In genomic region chr11:47426062-47426956, GRCh38 we compare ENCODE assay signal across 8 cellular contexts. TPM values are rescaled to one million over a fixed set of nuclear protein-coding genes. Genes with fewer than 3 reads are reported as not detected.
DNase-seq lines count a peak whose midpoint lies in the region; ATAC-seq and TF ChIP-seq lines count a peak whose summit lies in the region.

Gene PSMC3 (minus strand): TSS chr11:47426439. CDS start chr11:47426279, 160 bp downstream.

- no peaks in the 10 kb centered on the region for H3K9me3 Mint-ChIP-seq in activated T-cell treated with anti-CD3 and anti-CD28 coated beads, Interleukin-2, amount 50 U/mL, for 24 hours

- in situ Hi-C loops in KBM-7 (cut with MboI; ENCODE audit: low pct_unique_long_range_greater_than_20kb, low sequenced_read_pairs), result no loop called here

- peaks cover 50% of the 10 kb centered on the region for H3K36me3 Mint-ChIP-seq in activated T-cell treated with anti-CD3 and anti-CD28 coated beads, Interleukin-2, amount 50 U/mL, for 24 hours (ENCODE audit: low read depth)

- no peaks in the 10 kb centered on the region for H3K27me3 ChIP-seq in mucosa of stomach (ENCODE audit: control insufficient read depth, insufficient read depth, low read length)

- H3K4me3 ChIP-seq in epithelial cell of proximal tubule (ENCODE audit: low read depth, low read length), result peak within 1 kb of the TSS; percentile 79
- peak within 1 kb of the TSS; percentile 48 for H3K4me3 ChIP-seq in mucosa of stomach (ENCODE audit: low read length)

- H3K4me1 ChIP-seq in mucosa of stomach (ENCODE audit: control insufficient read depth, insufficient read depth, low read length), result peaks cover 11% of the 10 kb centered on the region

- peak; percentile 92 for DNase-seq in DMS153 treated with DMSO at 0.1 percent for 48 hours (lab: John Stamatoyannopoulos, UW; ENCODE audit: unreplicated experiment)
- DNase-seq in KBM-7, result peak; percentile 98
- DNase-seq in activated T-cell treated with anti-CD3 and anti-CD28 coated beads, Interleukin-2, amount 50 U/mL, for 24 hours, result peak; percentile 100
- peak; percentile 82 for DNase-seq in epithelial cell of proximal tubule (ENCODE audit: low read depth)
- DNase-seq in stimulated activated CD8-positive, alpha-beta memory T cell treated with anti-CD3 and anti-CD28 coated beads, Interleukin-7, amount 100 ng/mL, for 1 hour (ENCODE audit: low read depth in 2 of 2), result peak; percentile 95 to 98

- peaks cover 30% of the 10 kb centered on the region for H3K4me1 Mint-ChIP-seq in activated T-cell treated with anti-CD3 and anti-CD28 coated beads, Interleukin-2, amount 50 U/mL, for 24 hours (ENCODE audit: low read depth)

- H3K27me3 Mint-ChIP-seq in activated T-cell treated with anti-CD3 and anti-CD28 coated beads, Interleukin-2, amount 50 U/mL, for 24 hours, result no peaks in the 10 kb centered on the region

- peak within 1 kb of the TSS; percentile 100 for H3K27ac Mint-ChIP-seq in activated T-cell treated with anti-CD3 and anti-CD28 coated beads, Interleukin-2, amount 50 U/mL, for 24 hours

- H3K9me3 ChIP-seq in mucosa of stomach (ENCODE audit: control insufficient read depth, low read length), result no peaks in the 10 kb centered on the region

- no peak for TF ChIP-seq CTCF in epithelial cell of proximal tubule (conservative IDR thresholded peaks at IDR 0.05; ENCODE audit: low read depth, low read length)

- H3K9ac ChIP-seq in mucosa of stomach (ENCODE audit: low read length), result peak within 1 kb of the TSS; percentile 76

- ATAC-seq in GM21717 (IDR thresholded peaks at IDR 0.05; ENCODE audit: unreplicated experiment), result peak; percentile 90

- H3K4me3 Mint-ChIP-seq in activated T-cell treated with anti-CD3 and anti-CD28 coated beads, Interleukin-2, amount 50 U/mL, for 24 hours, result peak within 1 kb of the TSS; percentile 100

- peaks cover 12% of the 10 kb centered on the region for H3K36me3 ChIP-seq in mucosa of stomach (ENCODE audit: control insufficient read depth, insufficient read depth, low read length)

TF ChIP-seq in PFSK-1, 5 proteins besides CTCF, POLR2A, EP300 and RAD21:
- TF ChIP-seq TAF1 (IDR thresholded peaks at IDR 0.05; ENCODE audit: borderline replicate concordance, insufficient read depth, low read length) (peak; percentile 80; the same call in 1 of the 2 replicates), FOXP2 (optimal IDR thresholded peaks at IDR 0.05; ENCODE audit: borderline replicate concordance, extremely low read depth, extremely low read length, insufficient read depth) (no peak), SIN3A (IDR thresholded peaks at IDR 0.05; ENCODE audit: borderline replicate concordance, insufficient read depth, low read length) (0 out of 2 replicates have a peak, but pooled peaks have one; percentile 66), POLR2AphosphoS5 (IDR thresholded peaks at IDR 0.05; ENCODE audit: low read depth, low read length) (peak; percentile 45; the same call in 1 of the 2 replicates)

RNA-seq across cellular contexts. Expression of gene PSMC3, which starts in this region (rescaled TPM):
- 244 TPM for polyA plus RNA-seq in PFSK-1 (2012; ENCODE audit: insufficient read length, low read depth)
- total RNA-seq in epithelial cell of proximal tubule, result 169 and 319 TPM in 2 replicates

Comparison
In these comparisons a context has a peak if more than half of its experiments do, and no peak if none do; other contexts are left out.
1. Peak in every context shown above with its lines: DNase-seq, ATAC-seq and H3K4me3 ChIP-seq.